In the genomic region with DNA sequence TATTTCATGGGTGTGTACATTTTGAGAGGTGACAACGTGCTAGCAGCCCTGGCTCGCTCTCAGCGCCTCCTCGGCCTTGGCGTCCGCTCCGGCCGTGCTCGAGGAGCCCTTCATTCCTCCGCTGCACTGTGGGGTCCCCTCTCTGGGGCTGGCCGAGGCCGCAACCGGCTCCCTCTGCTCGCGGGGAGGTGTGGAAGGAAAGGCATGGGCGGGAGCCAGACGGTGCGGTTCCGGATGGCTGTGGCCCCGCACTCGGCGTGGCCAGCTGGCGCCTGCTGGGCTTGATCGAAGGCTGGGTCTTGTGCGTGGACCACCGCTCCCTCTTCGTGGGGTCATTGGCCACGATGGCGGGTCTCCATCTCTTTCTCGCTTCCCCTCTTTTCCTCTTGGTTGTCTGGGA, we compare ENCODE assay signal across 25 cellular contexts. TPM values are rescaled to one million over a fixed set of nuclear protein-coding genes. Genes with fewer than 3 reads are reported as not detected.
"Had no signal": no experiment of that assay in that cellular context is flagged by ENCODE, and none has a peak within 500 bp of the region (broad histone marks: within the 10 kb centered on the region; RNA-seq: fewer than 3 reads in every experiment).

No MANE protein-coding gene starts in this region.

- H3K9me3 ChIP-seq: esophagus squamous epithelium, gastrocnemius medialis, heart right ventricle, left lung, lower lobe of right lung had no signal

- ATAC-seq: gastrocnemius medialis, heart right ventricle, left lung, left ventricle myocardium superior, lower lobe of right lung had no signal

- H3K4me1 ChIP-seq: esophagus squamous epithelium, gastrocnemius medialis, heart right ventricle, left lung, lower lobe of right lung had no signal

- H3K27ac ChIP-seq: coronary artery, dorsolateral prefrontal cortex, esophagus squamous epithelium, gastrocnemius medialis, heart right ventricle, left lung, lower lobe of right lung had no signal

- H3K4me3 ChIP-seq: coronary artery, dorsolateral prefrontal cortex, esophagus squamous epithelium, gastrocnemius medialis, heart right ventricle, left lung, lower lobe of right lung had no signal

- DNase-seq: dermis blood vessel endothelial cell; dorsolateral prefrontal cortex; effector CD4-positive, alpha-beta T cell; effector memory CD4-positive, alpha-beta T cell; esophagus squamous epithelium; foreskin fibroblast; foreskin melanocyte; gastrocnemius medialis; glutamatergic neuron; head of caudate nucleus; heart right ventricle; hippocampal formation; kidney glomerular epithelial cell; left ventricle myocardium superior; lower lobe of right lung; mesendoderm; midbrain had no signal

- H3K27me3 ChIP-seq: esophagus squamous epithelium, gastrocnemius medialis, left lung had no signal

- H3K36me3 ChIP-seq: esophagus squamous epithelium, gastrocnemius medialis, heart right ventricle, left lung, lower lobe of right lung had no signal

RNA-seq across cellular contexts. Expression of a gene that starts 17.2 kb away (rescaled TPM):
- total RNA-seq: dermis blood vessel endothelial cell, endothelial cell of umbilical vein, epithelial cell of proximal tubule, glomerular endothelial cell, lung microvascular endothelial cell, mononuclear cell had no signal
- polyA plus RNA-seq: keratinocyte had no signal

RNA-seq across cellular contexts. Expression of a gene that starts 46.2 kb away (rescaled TPM):
- total RNA-seq: dermis blood vessel endothelial cell, endothelial cell of umbilical vein, glomerular endothelial cell had no signal
- polyA plus RNA-seq: endothelial cell of umbilical vein, keratinocyte had no signal
